ENCODE assay signal across 8 cellular contexts in the genomic region with DNA sequence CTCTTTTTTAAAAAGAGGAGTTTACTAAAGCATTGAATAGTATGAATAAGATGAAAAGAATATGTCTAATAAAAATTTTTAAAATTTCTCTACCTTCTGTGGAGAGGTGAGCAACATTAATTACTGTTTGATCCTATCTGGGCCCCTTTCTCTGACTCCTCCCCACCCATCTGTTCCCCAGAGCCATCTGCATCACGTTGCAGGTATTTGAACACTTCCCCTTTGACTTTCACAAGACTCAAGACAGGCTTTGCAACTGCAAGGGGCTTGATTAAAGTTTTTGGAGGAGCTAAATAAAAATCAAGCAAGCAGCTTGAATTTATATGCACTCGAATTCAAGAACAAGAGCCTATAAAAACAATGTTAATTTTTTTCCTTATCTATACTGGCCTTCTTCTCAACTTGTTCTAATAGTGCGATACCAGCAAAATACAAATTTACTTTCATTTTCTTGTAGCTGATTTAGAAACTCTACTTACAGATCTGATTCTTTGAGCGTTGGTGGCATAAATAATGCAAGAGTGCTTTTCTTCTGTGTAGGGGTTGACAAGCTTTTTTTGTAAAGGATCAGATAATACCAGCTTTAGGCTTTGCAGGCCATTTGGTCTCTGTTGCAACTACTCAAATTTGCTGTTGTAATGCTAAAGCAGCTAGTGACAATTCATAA. TPM values are rescaled to one million over a fixed set of nuclear protein-coding genes. Genes with fewer than 3 reads are reported as not detected.
DNase-seq lines count a peak whose midpoint lies in the region; ATAC-seq and TF ChIP-seq lines count a peak whose summit lies in the region.

No MANE protein-coding gene starts in this region.

- H3K9me3 ChIP-seq in lower lobe of right lung = peaks cover 5% of the 10 kb centered on the region

- peak; percentile 88 for DNase-seq in NCI-H2171 treated with DMSO at 0.1 percent for 48 hours (lab: John Stamatoyannopoulos, UW)
- no peak for DNase-seq in lower lobe of right lung
- DNase-seq in effector CD4-positive, alpha-beta T cell = no peak
- no peak for DNase-seq in inferior parietal cortex (ENCODE audit: extremely low spot score)
- DNase-seq in ACHN = no peak
- DNase-seq in AG08395 (ENCODE audit: low spot score) = no peak

- H3K27ac ChIP-seq in lower lobe of right lung = no peak overlapping the region

- peaks cover 7% of the 10 kb centered on the region for H3K4me1 ChIP-seq in lower lobe of right lung

- intact Hi-C loops in lower lobe of right lung (cut with DNase I) = no loop called here

- peak overlapping the region; percentile 18 for H3K4me3 ChIP-seq in lower lobe of right lung

- in situ Hi-C loops in ACHN (cut with HindIII; ENCODE audit: low pct_ligation_motif_present, low pct_unique_long_range_greater_than_20kb, low sequenced_read_pairs) = no loop called here

- no peaks in the 10 kb centered on the region for H3K36me3 ChIP-seq in lower lobe of right lung

- H3K27me3 ChIP-seq in lower lobe of right lung (ENCODE audit: low read depth) = no peaks in the 10 kb centered on the region

- ATAC-seq in GM18873 (IDR thresholded peaks at IDR 0.05; ENCODE audit: low FRiP score, unreplicated experiment) (peak; percentile 88), HG02610 (IDR thresholded peaks at IDR 0.05; ENCODE audit: unreplicated experiment) (peak; percentile 93), lower lobe of right lung (no peak)

- TF ChIP-seq CTCF in lower lobe of right lung (IDR thresholded peaks at IDR 0.05) = no peak

RNA-seq across cellular contexts. Expression of a gene that starts 21.3 kb away (rescaled TPM):
- not detected for total RNA-seq in lower lobe of right lung

Comparison
In these comparisons a context has a peak if more than half of its experiments do, and no peak if none do; other contexts are left out.
1. ATAC-seq: peak in GM18873 (single experiment) and HG02610 (single experiment); none in lower lobe of right lung (0 of 2).